ENCODE assay signal across 8 cellular contexts in the genomic region with DNA sequence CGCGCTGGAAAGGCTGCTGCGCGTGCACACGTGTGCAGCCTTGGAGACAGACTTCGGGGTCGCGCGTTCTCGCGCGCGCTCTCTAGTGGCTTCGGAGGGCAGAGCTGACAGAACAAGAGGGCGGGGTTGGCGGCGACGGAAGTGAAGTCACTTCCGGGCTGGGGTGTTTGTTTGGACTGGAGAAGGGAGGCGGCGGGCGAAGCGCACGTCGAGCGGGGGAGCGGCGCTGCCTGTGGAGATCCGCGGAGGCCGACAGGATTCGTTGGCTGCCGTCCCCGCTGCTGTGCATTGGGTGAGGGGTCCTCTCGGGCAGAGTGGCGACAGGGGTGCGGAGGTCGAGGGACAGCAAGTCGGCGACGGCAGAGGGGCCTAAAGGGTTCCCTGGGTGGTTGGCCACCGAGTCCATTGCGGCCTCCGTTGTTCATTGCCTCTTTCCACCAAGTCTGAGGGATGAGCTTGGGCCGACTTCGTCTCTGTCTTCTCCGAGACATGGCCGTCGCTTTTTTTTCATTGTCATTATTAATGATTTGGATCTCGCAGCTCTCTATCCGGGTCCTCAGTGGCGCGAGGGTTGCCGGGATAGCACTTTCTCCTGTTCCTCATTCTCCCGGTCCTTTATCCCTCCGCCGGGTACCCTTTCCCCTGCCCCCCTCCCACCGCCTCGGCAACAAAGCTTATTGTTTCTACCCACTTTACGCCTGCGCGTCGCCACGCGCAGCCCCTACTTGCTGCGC. TPM values are rescaled to one million over a fixed set of nuclear protein-coding genes. Genes with fewer than 3 reads are reported as not detected.
A peak's percentile ranks its signal among the peaks of the same experiment; 100 is the strongest.
DNase-seq lines count a peak whose midpoint lies in the region; ATAC-seq lines count a peak whose summit lies in the region.

A gene with protein sequence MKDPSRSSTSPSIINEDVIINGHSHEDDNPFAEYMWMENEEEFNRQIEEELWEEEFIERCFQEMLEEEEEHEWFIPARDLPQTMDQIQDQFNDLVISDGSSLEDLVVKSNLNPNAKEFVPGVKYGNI (plus strand): TSS at position 166 of the 734 bp plus-strand sequence. CDS start 21,931 bp downstream, outside the sequence.

- H2AK5ac ChIP-seq in mesendoderm (ENCODE audit: low read length), result peak within 1 kb of the TSS; percentile 32

- no peak within 1 kb of the TSS for H3K23ac ChIP-seq in mesendoderm (ENCODE audit: low read length)

- H3K9me3 ChIP-seq in endocrine pancreas (ENCODE audit: control insufficient read depth, low read length), result no peaks in the 10 kb centered on the region

- H3K9ac ChIP-seq in endocrine pancreas (ENCODE audit: control insufficient read depth, insufficient read depth, low read length) (peak within 1 kb of the TSS; percentile 87), mesendoderm (ENCODE audit: low read length) (peak within 1 kb of the TSS; percentile 92)

- peak within 1 kb of the TSS; percentile 87 for H3K4me2 ChIP-seq in mesendoderm (ENCODE audit: low read length)

- no peaks in the 10 kb centered on the region for H3K36me3 ChIP-seq in endocrine pancreas (ENCODE audit: control insufficient read depth, insufficient read depth, low read length)
- no peaks in the 10 kb centered on the region for H3K36me3 ChIP-seq in mesendoderm (ENCODE audit: control insufficient read depth, insufficient read depth, low read length)

- no peak within 1 kb of the TSS for H2BK15ac ChIP-seq in mesendoderm (replicated peaks; ENCODE audit: low read depth)

- H4K5ac ChIP-seq in mesendoderm (ENCODE audit: low read length), result no peak within 1 kb of the TSS

- peak within 1 kb of the TSS; percentile 47 for H2BK5ac ChIP-seq in mesendoderm (ENCODE audit: low read length)

- WGBS in mesendoderm (ENCODE audit: extremely low coverage, insufficient coverage, low lambda C conversion rate), result no CpG with 5 or more reads among the region's 66 CpGs

- peaks cover 12% of the 10 kb centered on the region for H3K4me1 ChIP-seq in endocrine pancreas (ENCODE audit: control insufficient read depth, insufficient read depth, low read length)
- H3K4me1 ChIP-seq in mesendoderm (ENCODE audit: control insufficient read depth, low read depth, low read length), result peaks cover 4% of the 10 kb centered on the region

- H3K79me1 ChIP-seq in mesendoderm (ENCODE audit: low read length), result no peaks in the 10 kb centered on the region

- H2BK120ac ChIP-seq in mesendoderm (ENCODE audit: low read depth, low read length), result no peak within 1 kb of the TSS

- peak; percentile 95 for DNase-seq in Caki2 (ENCODE audit: low read depth)
- peak in 75 of 76 experiments; percentile 21 to 97 (median 94) for DNase-seq in HUDEP-2 (lab: John Stamatoyannopoulos, UW; ENCODE audit: unreplicated experiment in 76 of 76)
- peak; percentile 99 for DNase-seq in NOMO-1 treated with dmso at 0.1 percent for 144 hours (lab: John Stamatoyannopoulos, UW; ENCODE audit: unreplicated experiment)
- DNase-seq in activated CD8-positive, alpha-beta memory T cell treated with anti-CD3 and anti-CD28 coated beads for 48 hours (ENCODE audit: low read depth in 2 of 3, low spot score in 2 of 3), result peak; percentile 89 to 95 (median 93)
- peak; percentile 99 for DNase-seq in mesendoderm
- DNase-seq in stimulated activated CD8-positive, alpha-beta memory T cell treated with anti-CD3 and anti-CD28 coated beads, Interleukin-15, amount 100 ng/mL, for 1 hour (ENCODE audit: low read depth), result peak; percentile 93

- H3K4me3 ChIP-seq in endocrine pancreas (ENCODE audit: control insufficient read depth, insufficient read depth, low read length), result peak within 1 kb of the TSS; percentile 96
- H3K4me3 ChIP-seq in mesendoderm (ENCODE audit: low read length), result peak within 1 kb of the TSS; percentile 78

- ATAC-seq in GM21367 (IDR thresholded peaks at IDR 0.05; ENCODE audit: unreplicated experiment), result peak; percentile 82

- peak within 1 kb of the TSS; percentile 6 for H3K18ac ChIP-seq in mesendoderm (ENCODE audit: low read length)

- H3K4ac ChIP-seq in mesendoderm (ENCODE audit: low read depth, low read length), result peak within 1 kb of the TSS; percentile 58

- H3K79me2 ChIP-seq in mesendoderm (ENCODE audit: control insufficient read depth, insufficient read depth, low read length), result peaks cover 45% of the 10 kb centered on the region

- H3K27ac ChIP-seq in mesendoderm (ENCODE audit: low read depth, low read length), result peak within 1 kb of the TSS; percentile 37

- H3K27me3 ChIP-seq in endocrine pancreas (ENCODE audit: control insufficient read depth, insufficient read depth, low read length) (no peaks in the 10 kb centered on the region), mesendoderm (ENCODE audit: insufficient read depth, low read length, poor library complexity) (no peaks in the 10 kb centered on the region)

- in situ Hi-C loops in Caki2 (cut with HindIII; ENCODE audit: low pct_unique_long_range_greater_than_20kb, low sequenced_read_pairs), result no loop called here

- H3K56ac ChIP-seq in mesendoderm (ENCODE audit: low read length), result peak within 1 kb of the TSS; percentile 99

- no peak within 1 kb of the TSS for H4K8ac ChIP-seq in mesendoderm (ENCODE audit: low read depth, low read length)

RNA-seq across cellular contexts. Expression of the gene that starts here (rescaled TPM):
- 40.6 and 41.9 TPM in 2 replicates for total RNA-seq in Caki2 (2014; rRNA removed; shearing (Covaris generic); ENCODE audit: low replicate concordance)
- 189 TPM for polyA plus RNA-seq in mesendoderm (2013, experiment 1 of 2)
- polyA plus RNA-seq in mesendoderm (2013, experiment 2 of 2), result 179 TPM

Comparison
In these comparisons a context has a peak if more than half of its experiments do, and no peak if none do; other contexts are left out.
1. Peak in every context shown above with its lines: DNase-seq, ATAC-seq, H3K4me3 ChIP-seq and H3K27ac ChIP-seq.